Comparison of ENCODE assay signal across 21 cellular contexts in the genomic region with DNA sequence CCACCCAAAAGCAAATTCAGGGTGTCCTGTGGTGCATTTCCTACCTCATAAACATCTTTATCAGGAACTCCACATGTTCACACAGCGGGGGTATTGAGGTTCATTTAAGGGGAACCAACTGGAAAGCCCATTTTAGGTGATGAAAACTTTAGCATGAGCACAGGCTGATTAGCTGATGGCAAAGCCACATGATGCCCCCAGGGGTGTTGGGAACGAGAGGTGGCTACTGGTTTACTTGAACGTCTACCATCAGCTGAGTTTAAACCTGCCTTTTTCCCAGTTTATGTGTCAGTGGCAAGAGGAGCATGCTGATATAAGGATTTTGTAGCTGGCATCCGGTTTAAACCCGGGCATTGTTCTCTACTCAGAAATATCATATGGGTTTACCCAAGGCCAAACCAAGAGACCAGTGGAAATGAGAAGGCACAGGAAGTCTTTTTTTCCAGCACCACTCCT. TPM values are rescaled to one million over a fixed set of nuclear protein-coding genes. Genes with fewer than 3 reads are reported as not detected.
"Had no signal": no experiment of that assay in that cellular context is flagged by ENCODE, and none has a peak within 500 bp of the region (broad histone marks: within the 10 kb centered on the region; RNA-seq: fewer than 3 reads in every experiment).

No MANE protein-coding gene starts in this region.

- H3K27me3 ChIP-seq: breast epithelium, right atrium auricular region, transverse colon had no signal

- ATAC-seq: left lobe of liver, natural killer cell had no signal

- FAIRE-seq: keratinocyte, TTC549 had no signal

- DNase-seq: activated CD4-positive, alpha-beta T cell treated with anti-CD3 and anti-CD28 coated beads, Interleukin-2, amount 10 ng/mL, durations not matched to agents 7 days and 5 days; activated CD8-positive, alpha-beta memory T cell treated with anti-CD3 and anti-CD28 coated beads for 24 hours; activated naive CD8-positive, alpha-beta T cell treated with anti-CD3 and anti-CD28 coated beads, Interleukin-2, amount 10 ng/mL, durations not matched to agents 7 days and 5 days; anterior cingulate cortex; mesenchymal stem cell; natural killer cell; nucleus accumbens; stimulated activated CD4-positive, alpha-beta T cell treated with anti-CD3 and anti-CD28 coated beads, Interleukin-4, amount 100 ng/mL, for 24 hours; stimulated activated naive CD4-positive, alpha-beta T cell; T-helper 2 cell; transverse colon had no signal

- H3K36me3 ChIP-seq: breast epithelium, right atrium auricular region, transverse colon had no signal

- H3K9me3 ChIP-seq: breast epithelium, right atrium auricular region, transverse colon had no signal

- H3K27ac ChIP-seq: breast epithelium, right atrium auricular region, transverse colon had no signal

- H3K4me1 ChIP-seq: breast epithelium, right atrium auricular region, transverse colon had no signal

- H3K4me3 ChIP-seq: breast epithelium, right atrium auricular region, skin epidermis, transverse colon had no signal

RNA-seq across cellular contexts. Expression of a gene that starts 54.5 kb away (rescaled TPM):
- total RNA-seq: activated CD4-positive, alpha-beta T cell treated with anti-CD3 and anti-CD28 coated beads, Interleukin-2, amount 10 ng/mL, durations not matched to agents 7 days and 5 days; activated naive CD8-positive, alpha-beta T cell treated with anti-CD3 and anti-CD28 coated beads, Interleukin-2, amount 10 ng/mL, durations not matched to agents 7 days and 5 days; activated T-helper 1 cell treated with anti-CD3 and anti-CD28 coated beads, Interleukin-12 subunit alpha, Interleukin-12 subunit beta, Interleukin-2, Interleukin-4 antibody, amounts not matched to agents 30 ng/mL and 10 ng/mL and 1 ng/mL, durations not matched to agents 14 hours and 24 hours and 36 hours; dermis microvascular lymphatic vessel endothelial cell; epithelial cell of proximal tubule; natural killer cell; progenitor cell of endocrine pancreas; right atrium auricular region; transverse colon had no signal
- polyA plus RNA-seq: keratinocyte had no signal
